In the genomic region with DNA sequence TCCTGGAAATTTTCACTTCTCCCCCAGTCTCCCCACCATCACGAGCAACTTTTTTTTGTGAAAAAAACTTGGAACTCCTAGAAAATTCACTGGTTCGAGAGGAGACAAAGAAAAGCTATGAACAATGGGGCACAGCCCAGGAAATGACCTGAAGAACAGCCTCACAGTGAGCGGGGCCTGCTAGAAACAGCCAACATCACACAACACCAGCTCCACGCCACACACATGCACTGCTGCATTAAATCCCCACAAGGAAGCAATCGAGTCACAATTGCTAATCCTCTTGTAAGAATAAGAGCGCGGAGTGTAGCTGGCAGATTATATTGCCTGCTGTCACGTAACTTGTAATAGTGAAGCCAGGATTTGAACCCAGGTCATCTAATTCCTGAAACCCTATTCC, we compare ENCODE assay signal across 19 cellular contexts.
"Had no signal": no experiment of that assay in that cellular context is flagged by ENCODE, and none has a peak within 500 bp of the region (broad histone marks: within the 10 kb centered on the region; RNA-seq: fewer than 3 reads in every experiment).

No MANE protein-coding gene starts in this region.

- H3K27ac ChIP-seq: coronary artery, testis, uterus had no signal

- H3K4me1 ChIP-seq: testis, uterus had no signal

- H3K27me3 ChIP-seq: testis, uterus had no signal

- H3K36me3 ChIP-seq: uterus had no signal

- DNase-seq: activated CD4-positive, alpha-beta T cell treated with anti-CD3 and anti-CD28 coated beads for 4 hours; activated naive CD4-positive, alpha-beta T cell treated with anti-CD3 and anti-CD28 coated beads for 36 hours; caudate nucleus; effector memory CD4-positive, alpha-beta T cell; erythroblast; glutamatergic neuron; immature natural killer cell; left colon; mucosa of descending colon; naive thymus-derived CD8-positive, alpha-beta T cell; stimulated activated CD4-positive, alpha-beta T cell treated with anti-CD3 and anti-CD28 coated beads, Interleukin-4, amount 100 ng/mL, for 1 hour; stimulated activated CD8-positive, alpha-beta memory T cell treated with anti-CD3 and anti-CD28 coated beads, Interleukin-4, amount 100 ng/mL, for 48 hours; stimulated activated naive CD8-positive, alpha-beta T cell treated with anti-CD3 and anti-CD28 coated beads, Interleukin-15, Interleukin-2, amounts not matched to agents 100 U/mL and 50 U/mL, for 24 hours; T-helper 9 cell; testis; uterus had no signal

- H3K9me3 ChIP-seq: mucosa of descending colon, testis, uterus had no signal

- ATAC-seq: activated T-helper 17 cell treated with anti-CD3 and anti-CD28 coated beads, Interleukin-2, amount 50 U/mL, for 72 hours; left colon; mucosa of descending colon; naive thymus-derived CD8-positive, alpha-beta T cell; stimulated activated naive CD8-positive, alpha-beta T cell treated with anti-CD3 and anti-CD28 coated beads, Interleukin-15, Interleukin-2, amounts not matched to agents 100 U/mL and 50 U/mL, for 24 hours had no signal

- H3K4me1 Mint-ChIP-seq: immature natural killer cell had no signal

- H3K4me3 Mint-ChIP-seq: activated naive CD4-positive, alpha-beta T cell treated with anti-CD3 and anti-CD28 coated beads for 36 hours; activated T-helper 17 cell treated with anti-CD3 and anti-CD28 coated beads, Interleukin-2, amount 50 U/mL, for 72 hours; immature natural killer cell; naive thymus-derived CD8-positive, alpha-beta T cell had no signal

- H3K27me3 Mint-ChIP-seq: activated T-helper 17 cell treated with anti-CD3 and anti-CD28 coated beads, Interleukin-2, amount 50 U/mL, for 72 hours; naive thymus-derived CD8-positive, alpha-beta T cell had no signal

- H3K9me3 Mint-ChIP-seq: activated naive CD4-positive, alpha-beta T cell treated with anti-CD3 and anti-CD28 coated beads for 36 hours; activated T-helper 17 cell treated with anti-CD3 and anti-CD28 coated beads, Interleukin-2, amount 50 U/mL, for 72 hours; immature natural killer cell; naive thymus-derived CD8-positive, alpha-beta T cell had no signal

- H3K4me3 ChIP-seq: coronary artery, lung, mucosa of descending colon, testis, uterus had no signal

- H3K27ac Mint-ChIP-seq: activated naive CD4-positive, alpha-beta T cell treated with anti-CD3 and anti-CD28 coated beads for 36 hours; activated T-helper 17 cell treated with anti-CD3 and anti-CD28 coated beads, Interleukin-2, amount 50 U/mL, for 72 hours; immature natural killer cell had no signal
